In the genomic region with DNA sequence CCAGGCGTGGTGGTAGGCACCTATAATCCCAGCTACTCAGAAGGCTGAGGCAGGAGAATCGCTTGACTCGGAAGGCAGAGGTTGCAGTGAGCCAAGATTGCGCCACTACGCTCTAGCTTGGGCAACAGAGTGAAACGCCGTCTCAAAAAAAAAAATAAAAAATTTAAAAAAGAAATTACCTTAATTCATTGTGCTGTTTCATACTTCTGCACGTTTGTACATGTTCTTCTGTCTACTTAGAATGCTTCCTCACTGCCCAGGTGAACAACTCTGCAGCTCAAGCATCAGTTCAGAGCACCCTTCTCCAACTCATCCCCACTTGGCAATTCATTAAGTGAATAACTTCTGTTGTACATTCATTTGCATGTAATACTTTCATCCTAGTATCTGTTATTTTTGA, we compare ENCODE assay signal across 22 cellular contexts.
"Had no signal": no experiment of that assay in that cellular context is flagged by ENCODE, and none has a peak within 500 bp of the region (broad histone marks: within the 10 kb centered on the region; RNA-seq: fewer than 3 reads in every experiment).

No MANE protein-coding gene starts in this region.

- H3K4me3 Mint-ChIP-seq: naive thymus-derived CD4-positive, alpha-beta T cell; natural killer cell treated with Interleukin-12 subunit alpha and Interleukin-12 subunit beta and Interleukin-15 and Interleukin-18, amount 100 ng/mL, for 72 hours; stimulated activated effector memory CD8-positive, alpha-beta T cell treated with anti-CD3 and anti-CD28 coated beads, Interleukin-12 subunit alpha, Interleukin-12 subunit beta, amount 100 ng/mL, for 72 hours; stimulated activated naive CD8-positive, alpha-beta T cell treated with anti-CD3 and anti-CD28 coated beads, Interleukin-15, Interleukin-2, amounts not matched to agents 100 ng/mL and 50 ng/mL, for 24 hours had no signal

- H3K27ac ChIP-seq: hepatocyte, lower lobe of right lung, pancreas, prostate gland, skin epidermis, spleen, suprapubic skin, transverse colon, upper lobe of left lung, vagina had no signal

- H3K27me3 Mint-ChIP-seq: naive thymus-derived CD4-positive, alpha-beta T cell; natural killer cell treated with Interleukin-12 subunit alpha and Interleukin-12 subunit beta and Interleukin-15 and Interleukin-18, amount 100 ng/mL, for 72 hours; stimulated activated naive CD8-positive, alpha-beta T cell treated with anti-CD3 and anti-CD28 coated beads, Interleukin-15, Interleukin-2, amounts not matched to agents 100 ng/mL and 50 ng/mL, for 24 hours had no signal

- ATAC-seq: lower lobe of right lung; mucosa of descending colon; naive thymus-derived CD4-positive, alpha-beta T cell; natural killer cell treated with Interleukin-12 subunit alpha and Interleukin-12 subunit beta and Interleukin-15 and Interleukin-18, amount 100 ng/mL, for 72 hours; pancreas; right cardiac atrium; sciatic nerve; stimulated activated effector memory CD8-positive, alpha-beta T cell treated with anti-CD3 and anti-CD28 coated beads, Interleukin-12 subunit alpha, Interleukin-12 subunit beta, amount 100 ng/mL, for 72 hours had no signal

- H3K27me3 ChIP-seq: hepatocyte, pancreas, spleen, suprapubic skin, transverse colon, upper lobe of left lung, vagina had no signal

- H3K4me3 ChIP-seq: hepatocyte, lower lobe of right lung, mucosa of descending colon, pancreas, prostate gland, skin epidermis, spleen, suprapubic skin, transverse colon, upper lobe of left lung, vagina had no signal

- H3K9me3 Mint-ChIP-seq: naive thymus-derived CD4-positive, alpha-beta T cell; natural killer cell treated with Interleukin-12 subunit alpha and Interleukin-12 subunit beta and Interleukin-15 and Interleukin-18, amount 100 ng/mL, for 72 hours; stimulated activated effector memory CD8-positive, alpha-beta T cell treated with anti-CD3 and anti-CD28 coated beads, Interleukin-12 subunit alpha, Interleukin-12 subunit beta, amount 100 ng/mL, for 72 hours; stimulated activated naive CD8-positive, alpha-beta T cell treated with anti-CD3 and anti-CD28 coated beads, Interleukin-15, Interleukin-2, amounts not matched to agents 100 ng/mL and 50 ng/mL, for 24 hours had no signal

- H3K4me1 ChIP-seq: prostate gland, suprapubic skin, vagina had no signal

- H3K4me1 Mint-ChIP-seq: stimulated activated effector memory CD8-positive, alpha-beta T cell treated with anti-CD3 and anti-CD28 coated beads, Interleukin-12 subunit alpha, Interleukin-12 subunit beta, amount 100 ng/mL, for 72 hours had no signal

- H3K27ac Mint-ChIP-seq: natural killer cell treated with Interleukin-12 subunit alpha and Interleukin-12 subunit beta and Interleukin-15 and Interleukin-18, amount 100 ng/mL, for 72 hours; stimulated activated effector memory CD8-positive, alpha-beta T cell treated with anti-CD3 and anti-CD28 coated beads, Interleukin-12 subunit alpha, Interleukin-12 subunit beta, amount 100 ng/mL, for 72 hours; stimulated activated naive CD8-positive, alpha-beta T cell treated with anti-CD3 and anti-CD28 coated beads, Interleukin-15, Interleukin-2, amounts not matched to agents 100 ng/mL and 50 ng/mL, for 24 hours had no signal

- DNase-seq: islet precursor cell; lower lobe of right lung; mucosa of descending colon; naive thymus-derived CD4-positive, alpha-beta T cell; pancreas; posterior cingulate gyrus; retina; spleen; stimulated activated CD4-positive, alpha-beta T cell treated with anti-CD3 and anti-CD28 coated beads, Interleukin-4, amount 100 ng/mL, for 24 hours; stimulated activated naive CD4-positive, alpha-beta T cell; transverse colon; upper lobe of left lung had no signal

- H3K9me3 ChIP-seq: lower lobe of right lung, mucosa of descending colon, pancreas, prostate gland, spleen, suprapubic skin, transverse colon, upper lobe of left lung, vagina had no signal
